ENCODE assay signal across 7 cellular contexts in the genomic region with DNA sequence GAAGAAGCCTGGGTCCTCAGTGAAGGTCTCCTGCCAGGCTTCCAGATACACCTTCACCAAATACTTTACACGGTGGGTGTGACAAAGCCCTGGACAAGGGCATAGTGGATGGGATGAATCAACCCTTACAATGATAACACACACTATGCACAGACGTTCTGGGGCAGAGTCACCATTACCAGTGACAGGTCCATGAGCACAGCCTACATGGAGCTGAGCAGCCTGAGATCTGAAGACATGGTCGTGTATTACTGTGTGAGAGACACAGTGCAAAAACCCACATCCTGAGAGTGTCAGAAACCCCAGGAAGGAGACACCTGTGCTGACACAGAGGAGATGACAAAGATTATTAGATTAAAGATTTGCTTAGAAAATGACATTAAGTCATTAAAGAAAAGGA.
DNase-seq lines count a peak whose midpoint lies in the region; ATAC-seq and TF ChIP-seq lines count a peak whose summit lies in the region.
"Not testable (repeated sequence)": the region's sequence is repeated elsewhere in the genome, so short reads cannot be mapped to it uniquely, and the experiment has no call there.

No MANE protein-coding gene starts in this region.

- ATAC-seq in activated CD8-positive, alpha-beta T cell treated with anti-CD3 and anti-CD28 coated beads for 36 hours, result peak; percentile 69
- ATAC-seq in activated T-helper 17 cell treated with anti-CD3 and anti-CD28 coated beads, Interleukin-2, amount 50 U/mL, for 72 hours (replicated peaks), result peak; percentile 83

- H3K36me3 Mint-ChIP-seq in activated CD8-positive, alpha-beta T cell treated with anti-CD3 and anti-CD28 coated beads for 36 hours (ENCODE audit: low read depth); activated T-helper 17 cell treated with anti-CD3 and anti-CD28 coated beads, Interleukin-2, amount 50 U/mL, for 72 hours (ENCODE audit: low read depth); activated naive CD4-positive, alpha-beta T cell treated with anti-CD3 and anti-CD28 coated beads, Interleukin-2, amount 10 ng/mL, durations not matched to agents 7 days and 5 days: not testable (repeated sequence)

- not testable (repeated sequence) for H3K4me1 ChIP-seq in effector memory CD4-positive, alpha-beta T cell (ENCODE audit: control insufficient read depth, insufficient read depth, low read length, poor library complexity, severe bottlenecking)

- H3K36me3 ChIP-seq in effector memory CD4-positive, alpha-beta T cell (ENCODE audit: control insufficient read depth, insufficient read depth, low read length), result not testable (repeated sequence)

- intact Hi-C loops in activated CD8-positive, alpha-beta T cell treated with anti-CD3 and anti-CD28 coated beads for 36 hours (cut with micrococcal nuclease), result not testable (repeated sequence)

- TF ChIP-seq CTCF in activated CD8-positive, alpha-beta T cell treated with anti-CD3 and anti-CD28 coated beads for 36 hours (IDR thresholded peaks at IDR 0.05), result not testable (repeated sequence)

- H3K4me3 Mint-ChIP-seq in activated CD8-positive, alpha-beta T cell treated with anti-CD3 and anti-CD28 coated beads for 36 hours; activated T-helper 17 cell treated with anti-CD3 and anti-CD28 coated beads, Interleukin-2, amount 50 U/mL, for 72 hours; activated naive CD4-positive, alpha-beta T cell treated with anti-CD3 and anti-CD28 coated beads, Interleukin-2, amount 10 ng/mL, durations not matched to agents 7 days and 5 days: not testable (repeated sequence)

- H3K27ac Mint-ChIP-seq in activated CD8-positive, alpha-beta T cell treated with anti-CD3 and anti-CD28 coated beads for 36 hours; activated T-helper 17 cell treated with anti-CD3 and anti-CD28 coated beads, Interleukin-2, amount 50 U/mL, for 72 hours; activated naive CD4-positive, alpha-beta T cell treated with anti-CD3 and anti-CD28 coated beads, Interleukin-2, amount 10 ng/mL, durations not matched to agents 7 days and 5 days: not testable (repeated sequence)

- DNase-seq in T follicular helper cell (ENCODE audit: low read depth), result peak; percentile 26
- peak; percentile 12 to 23 for DNase-seq in activated CD4-positive, alpha-beta T cell treated with anti-CD3 and anti-CD28 coated beads for 4 hours
- peak; percentile 36 for DNase-seq in activated CD8-positive, alpha-beta T cell treated with anti-CD3 and anti-CD28 coated beads for 36 hours
- peak; percentile 47 for DNase-seq in activated naive CD4-positive, alpha-beta T cell treated with anti-CD3 and anti-CD28 coated beads, Interleukin-2, amount 10 ng/mL, durations not matched to agents 7 days and 5 days
- peak in 2 of 3 donors; percentile 19 to 42 for DNase-seq in effector memory CD4-positive, alpha-beta T cell
- DNase-seq in stimulated activated CD4-positive, alpha-beta T cell treated with anti-CD3 and anti-CD28 coated beads, Interleukin-4, amount 100 ng/mL, for 24 hours, result peak; percentile 15

- not testable (repeated sequence) for H3K4me3 ChIP-seq in effector memory CD4-positive, alpha-beta T cell (ENCODE audit: insufficient read depth, low read depth, low read length, poor library complexity, severe bottlenecking)

- not testable (repeated sequence) for H3K4me1 Mint-ChIP-seq in activated CD8-positive, alpha-beta T cell treated with anti-CD3 and anti-CD28 coated beads for 36 hours (ENCODE audit: low read depth); activated T-helper 17 cell treated with anti-CD3 and anti-CD28 coated beads, Interleukin-2, amount 50 U/mL, for 72 hours; activated naive CD4-positive, alpha-beta T cell treated with anti-CD3 and anti-CD28 coated beads, Interleukin-2, amount 10 ng/mL, durations not matched to agents 7 days and 5 days

- not testable (repeated sequence) for H3K9me3 ChIP-seq in effector memory CD4-positive, alpha-beta T cell (ENCODE audit: control insufficient read depth, low read length)

- not testable (repeated sequence) for H3K27me3 ChIP-seq in effector memory CD4-positive, alpha-beta T cell (replicated peaks; ENCODE audit: control insufficient read depth, insufficient read depth, low read length, poor library complexity, severe bottlenecking)

- H3K9me3 Mint-ChIP-seq in activated CD8-positive, alpha-beta T cell treated with anti-CD3 and anti-CD28 coated beads for 36 hours; activated T-helper 17 cell treated with anti-CD3 and anti-CD28 coated beads, Interleukin-2, amount 50 U/mL, for 72 hours; activated naive CD4-positive, alpha-beta T cell treated with anti-CD3 and anti-CD28 coated beads, Interleukin-2, amount 10 ng/mL, durations not matched to agents 7 days and 5 days: not testable (repeated sequence)

- not testable (repeated sequence) for H3K27ac ChIP-seq in effector memory CD4-positive, alpha-beta T cell (ENCODE audit: insufficient read depth, low read length, poor library complexity, severe bottlenecking)

- POLR2A ChIA-PET in activated CD8-positive, alpha-beta T cell treated with anti-CD3 and anti-CD28 coated beads for 36 hours (lab: Charles Lee), result not testable (repeated sequence)

- H3K27me3 Mint-ChIP-seq in activated CD8-positive, alpha-beta T cell treated with anti-CD3 and anti-CD28 coated beads for 36 hours; activated T-helper 17 cell treated with anti-CD3 and anti-CD28 coated beads, Interleukin-2, amount 50 U/mL, for 72 hours; activated naive CD4-positive, alpha-beta T cell treated with anti-CD3 and anti-CD28 coated beads, Interleukin-2, amount 10 ng/mL, durations not matched to agents 7 days and 5 days: not testable (repeated sequence)

- CTCF ChIA-PET in activated CD8-positive, alpha-beta T cell treated with anti-CD3 and anti-CD28 coated beads for 36 hours (lab: Charles Lee); activated naive CD4-positive, alpha-beta T cell treated with anti-CD3 and anti-CD28 coated beads, Interleukin-2, amount 10 ng/mL, durations not matched to agents 7 days and 5 days (lab: Charles Lee): not testable (repeated sequence)
